Comparison of ENCODE assay signal across 1 cellular context in genomic region chr11:73404048-73404447, GRCh38.
TF ChIP-seq lines count a peak whose summit lies in the region.

No MANE protein-coding gene starts in this region.

TF ChIP-seq in WTC11, 78 proteins besides CTCF, POLR2A, EP300 and RAD21 (continued from another document):
- no peak for TF ChIP-seq E2F4 (CRISPR knock-in tag; IDR thresholded peaks at IDR 0.05; ENCODE audit: borderline replicate concordance, low read depth)
- TF ChIP-seq USF2 (CRISPR knock-in tag; IDR thresholded peaks at IDR 0.05) = no peak
- TF ChIP-seq TCF7 (CRISPR knock-in tag; IDR thresholded peaks at IDR 0.05; ENCODE audit: low read depth) = no peak
- no peak for TF ChIP-seq PREB (CRISPR knock-in tag; IDR thresholded peaks at IDR 0.05; ENCODE audit: borderline replicate concordance)
